ENCODE assay signal across 1 cellular context in genomic region chr6:57316581-57317059, GRCh38.
TF ChIP-seq lines count a peak whose summit lies in the region.

No MANE protein-coding gene starts in this region.

TF ChIP-seq in K562, 482 proteins besides CTCF, POLR2A, EP300 and RAD21 (continued from another document and continues in another):
- no peak for TF ChIP-seq ZFP36 (IDR thresholded peaks at IDR 0.05; ENCODE audit: low read depth, low read length, partially characterized antibody)
- TF ChIP-seq NFIX (CRISPR knock-in tag; IDR thresholded peaks at IDR 0.05; ENCODE audit: low read depth) = no peak
- TF ChIP-seq OTX1 (CRISPR knock-in tag; IDR thresholded peaks at IDR 0.05) = no peak
- no peak for TF ChIP-seq MECOM (CRISPR knock-in tag; IDR thresholded peaks at IDR 0.05)
- no peak for TF ChIP-seq NCOA6 (IDR thresholded peaks at IDR 0.05)
- TF ChIP-seq, protein P1, sequence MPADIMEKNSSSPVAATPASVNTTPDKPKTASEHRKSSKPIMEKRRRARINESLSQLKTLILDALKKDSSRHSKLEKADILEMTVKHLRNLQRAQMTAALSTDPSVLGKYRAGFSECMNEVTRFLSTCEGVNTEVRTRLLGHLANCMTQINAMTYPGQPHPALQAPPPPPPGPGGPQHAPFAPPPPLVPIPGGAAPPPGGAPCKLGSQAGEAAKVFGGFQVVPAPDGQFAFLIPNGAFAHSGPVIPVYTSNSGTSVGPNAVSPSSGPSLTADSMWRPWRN (IDR thresholded peaks at IDR 0.05; ENCODE audit: low read depth) = no peak
- no peak for TF ChIP-seq HMG20B (CRISPR knock-in tag; IDR thresholded peaks at IDR 0.05)
- no peak for TF ChIP-seq FOXK2 (conservative IDR thresholded peaks at IDR 0.05 in 1 of 2, IDR thresholded peaks at IDR 0.05 in 1 of 2; ENCODE audit: low read depth in 2 of 2)
- TF ChIP-seq, protein P2, sequence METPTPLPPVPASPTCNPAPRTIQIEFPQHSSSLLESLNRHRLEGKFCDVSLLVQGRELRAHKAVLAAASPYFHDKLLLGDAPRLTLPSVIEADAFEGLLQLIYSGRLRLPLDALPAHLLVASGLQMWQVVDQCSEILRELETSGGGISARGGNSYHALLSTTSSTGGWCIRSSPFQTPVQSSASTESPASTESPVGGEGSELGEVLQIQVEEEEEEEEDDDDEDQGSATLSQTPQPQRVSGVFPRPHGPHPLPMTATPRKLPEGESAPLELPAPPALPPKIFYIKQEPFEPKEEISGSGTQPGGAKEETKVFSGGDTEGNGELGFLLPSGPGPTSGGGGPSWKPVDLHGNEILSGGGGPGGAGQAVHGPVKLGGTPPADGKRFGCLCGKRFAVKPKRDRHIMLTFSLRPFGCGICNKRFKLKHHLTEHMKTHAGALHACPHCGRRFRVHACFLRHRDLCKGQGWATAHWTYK (CRISPR knock-in tag; IDR thresholded peaks at IDR 0.05) = no peak
- TF ChIP-seq ZZZ3 (IDR thresholded peaks at IDR 0.05) = no peak
- no peak for TF ChIP-seq PURB (CRISPR knock-in tag; IDR thresholded peaks at IDR 0.05; ENCODE audit: low read depth)
- TF ChIP-seq C11orf30 (IDR thresholded peaks at IDR 0.05; ENCODE audit: low read depth) = no peak
- TF ChIP-seq CEBPB (tag; IDR thresholded peaks at IDR 0.05) = no peak
- no peak for TF ChIP-seq KLF6 (CRISPR knock-in tag; IDR thresholded peaks at IDR 0.05; ENCODE audit: borderline replicate concordance)
- TF ChIP-seq GTF2B (IDR thresholded peaks at IDR 0.05; ENCODE audit: extremely low read depth, insufficient read length) = no peak
- TF ChIP-seq RBFOX2 (IDR thresholded peaks at IDR 0.05; ENCODE audit: low read depth, low read length) = no peak
- no peak for TF ChIP-seq PBX2 (CRISPR knock-in tag; IDR thresholded peaks at IDR 0.05; ENCODE audit: low read depth)
- TF ChIP-seq PBX2 (tag; conservative IDR thresholded peaks at IDR 0.05; ENCODE audit: low read depth) = no peak
- no peak for TF ChIP-seq NONO (IDR thresholded peaks at IDR 0.05; ENCODE audit: low read depth in 2 of 2, low read length in 1 of 2)
- no peak for TF ChIP-seq TFAM (CRISPR knock-in tag; conservative IDR thresholded peaks at IDR 0.05)
- no peak for TF ChIP-seq ZNF41 (CRISPR knock-in tag; conservative IDR thresholded peaks at IDR 0.05)
- TF ChIP-seq ZNF436 (CRISPR knock-in tag; IDR thresholded peaks at IDR 0.05) = no peak
- peak; percentile 91 for TF ChIP-seq TRIM28 (IDR thresholded peaks at IDR 0.05)
- TF ChIP-seq STAG1 (CRISPR knock-in tag; IDR thresholded peaks at IDR 0.05; ENCODE audit: borderline replicate concordance) = peak; percentile 68; the same call in 1 of the 2 replicates
- TF ChIP-seq ARID4B (CRISPR knock-in tag; IDR thresholded peaks at IDR 0.05) = peak; percentile 65; the same call in 1 of the 2 replicates
- 0 out of 4 replicates have a peak, but pooled peaks of 1 of the 2 experiments have one; percentile 23 for TF ChIP-seq KDM1A (IDR thresholded peaks at IDR 0.05)
- no peak for TF ChIP-seq ZNF121 (CRISPR knock-in tag; conservative IDR thresholded peaks at IDR 0.05)
- TF ChIP-seq ZC3H4 (CRISPR knock-in tag; IDR thresholded peaks at IDR 0.05; ENCODE audit: borderline replicate concordance) = no peak
- no peak for TF ChIP-seq HDGF (IDR thresholded peaks at IDR 0.05)
- TF ChIP-seq NCOA2 (IDR thresholded peaks at IDR 0.05; ENCODE audit: partially characterized antibody in 2 of 2) = no peak
- TF ChIP-seq BCOR (IDR thresholded peaks at IDR 0.05) = peak; percentile 69
- no peak for TF ChIP-seq CEBPG (CRISPR knock-in tag; IDR thresholded peaks at IDR 0.05)
- no peak for TF ChIP-seq CEBPG (tag; conservative IDR thresholded peaks at IDR 0.05 in 1 of 2, IDR thresholded peaks at IDR 0.05 in 1 of 2)
- TF ChIP-seq ATF1 (CRISPR knock-in tag; IDR thresholded peaks at IDR 0.05) = no peak
- TF ChIP-seq ATF1 (tag; IDR thresholded peaks at IDR 0.05) = no peak; the same call in 1 of the 2 replicates
- no peak for TF ChIP-seq NR3C1 (CRISPR knock-in tag; IDR thresholded peaks at IDR 0.05)
- TF ChIP-seq, protein P3, sequence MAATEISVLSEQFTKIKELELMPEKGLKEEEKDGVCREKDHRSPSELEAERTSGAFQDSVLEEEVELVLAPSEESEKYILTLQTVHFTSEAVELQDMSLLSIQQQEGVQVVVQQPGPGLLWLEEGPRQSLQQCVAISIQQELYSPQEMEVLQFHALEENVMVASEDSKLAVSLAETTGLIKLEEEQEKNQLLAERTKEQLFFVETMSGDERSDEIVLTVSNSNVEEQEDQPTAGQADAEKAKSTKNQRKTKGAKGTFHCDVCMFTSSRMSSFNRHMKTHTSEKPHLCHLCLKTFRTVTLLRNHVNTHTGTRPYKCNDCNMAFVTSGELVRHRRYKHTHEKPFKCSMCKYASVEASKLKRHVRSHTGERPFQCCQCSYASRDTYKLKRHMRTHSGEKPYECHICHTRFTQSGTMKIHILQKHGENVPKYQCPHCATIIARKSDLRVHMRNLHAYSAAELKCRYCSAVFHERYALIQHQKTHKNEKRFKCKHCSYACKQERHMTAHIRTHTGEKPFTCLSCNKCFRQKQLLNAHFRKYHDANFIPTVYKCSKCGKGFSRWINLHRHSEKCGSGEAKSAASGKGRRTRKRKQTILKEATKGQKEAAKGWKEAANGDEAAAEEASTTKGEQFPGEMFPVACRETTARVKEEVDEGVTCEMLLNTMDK (IDR thresholded peaks at IDR 0.05; ENCODE audit: borderline replicate concordance, insufficient read depth, low read depth, low read length, poor library complexity, severe bottlenecking) = no peak
- no peak for TF ChIP-seq TSHZ1 (CRISPR knock-in tag; IDR thresholded peaks at IDR 0.05)
- no peak for TF ChIP-seq ERF (CRISPR knock-in tag; IDR thresholded peaks at IDR 0.05)
- peak; percentile 73 for TF ChIP-seq SAP30 (IDR thresholded peaks at IDR 0.05; ENCODE audit: borderline replicate concordance, insufficient read depth, low read depth, low read length, poor library complexity, severe bottlenecking)
- TF ChIP-seq KLF16 (IDR thresholded peaks at IDR 0.05) = peak; percentile 46
- TF ChIP-seq POLR2B (IDR thresholded peaks at IDR 0.05; ENCODE audit: low read depth, partially characterized antibody) = no peak
- no peak for TF ChIP-seq ZNF253 (CRISPR knock-in tag; conservative IDR thresholded peaks at IDR 0.05)
- no peak for TF ChIP-seq ILF3 (IDR thresholded peaks at IDR 0.05; ENCODE audit: borderline replicate concordance)
- peak; percentile 40; the same call in 1 of the 2 replicates for TF ChIP-seq RNF2 (IDR thresholded peaks at IDR 0.05)
- no peak for TF ChIP-seq SRSF9 (IDR thresholded peaks at IDR 0.05; ENCODE audit: borderline replicate concordance, low read depth, low read length)
- peak; percentile 10; the same call in 1 of the 2 replicates for TF ChIP-seq USF1 (CRISPR knock-in tag; IDR thresholded peaks at IDR 0.05)
- no peak for TF ChIP-seq ZNF239 (CRISPR knock-in tag; IDR thresholded peaks at IDR 0.05)
- no peak for TF ChIP-seq RBM22 (IDR thresholded peaks at IDR 0.05; ENCODE audit: low read depth, low read length, poor library complexity, severe bottlenecking)
- TF ChIP-seq STAT5A (IDR thresholded peaks at IDR 0.05; ENCODE audit: borderline replicate concordance, low read length) = no peak
- TF ChIP-seq KAT8 (IDR thresholded peaks at IDR 0.05; ENCODE audit: low read depth) = no peak
- TF ChIP-seq CTBP1 (IDR thresholded peaks at IDR 0.05; ENCODE audit: borderline replicate concordance) = 0 out of 2 replicates have a peak, but pooled peaks have one; percentile 9
- TF ChIP-seq POLR2AphosphoS2 (IDR thresholded peaks at IDR 0.05; ENCODE audit: low read length) = no peak
- TF ChIP-seq, protein P4, sequence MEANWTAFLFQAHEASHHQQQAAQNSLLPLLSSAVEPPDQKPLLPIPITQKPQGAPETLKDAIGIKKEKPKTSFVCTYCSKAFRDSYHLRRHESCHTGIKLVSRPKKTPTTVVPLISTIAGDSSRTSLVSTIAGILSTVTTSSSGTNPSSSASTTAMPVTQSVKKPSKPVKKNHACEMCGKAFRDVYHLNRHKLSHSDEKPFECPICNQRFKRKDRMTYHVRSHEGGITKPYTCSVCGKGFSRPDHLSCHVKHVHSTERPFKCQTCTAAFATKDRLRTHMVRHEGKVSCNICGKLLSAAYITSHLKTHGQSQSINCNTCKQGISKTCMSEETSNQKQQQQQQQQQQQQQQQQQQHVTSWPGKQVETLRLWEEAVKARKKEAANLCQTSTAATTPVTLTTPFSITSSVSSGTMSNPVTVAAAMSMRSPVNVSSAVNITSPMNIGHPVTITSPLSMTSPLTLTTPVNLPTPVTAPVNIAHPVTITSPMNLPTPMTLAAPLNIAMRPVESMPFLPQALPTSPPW (CRISPR knock-in tag; IDR thresholded peaks at IDR 0.05) = no peak
- TF ChIP-seq SOX6 (IDR thresholded peaks at IDR 0.05) = peak; percentile 42; the same call in 1 of the 2 replicates
- TF ChIP-seq PCBP1 (IDR thresholded peaks at IDR 0.05; ENCODE audit: low read depth, low read length, poor library complexity, severe bottlenecking) = no peak
